Comparison of ENCODE assay signal across 13 cellular contexts in genomic region chr18:59902993-59903610, GRCh38. TPM values are rescaled to one million over a fixed set of nuclear protein-coding genes. Genes with fewer than 3 reads are reported as not detected.
DNase-seq lines count a peak whose midpoint lies in the region; ATAC-seq and TF ChIP-seq lines count a peak whose summit lies in the region.
"Had no signal": no experiment of that assay in that cellular context is flagged by ENCODE, and none has a peak within 500 bp of the region (broad histone marks: within the 10 kb centered on the region; RNA-seq: fewer than 3 reads in every experiment).

No MANE protein-coding gene starts in this region.

- H3K9ac ChIP-seq in HUES48 (ENCODE audit: low read depth, low read length) = no peak overlapping the region

- no peak for TF ChIP-seq EP300 in upper lobe of left lung (IDR thresholded peaks at IDR 0.05)

- TF ChIP-seq CTCF in natural killer cell (IDR thresholded peaks at IDR 0.05) (no peak), upper lobe of left lung (IDR thresholded peaks at IDR 0.05) (no peak)

- H3K27ac Mint-ChIP-seq in activated CD4-positive, alpha-beta T cell treated with anti-CD3 and anti-CD28 coated beads for 36 hours = peak overlapping the region; percentile 90
- H3K27ac Mint-ChIP-seq in activated naive CD8-positive, alpha-beta T cell = peak overlapping the region; percentile 67
- H3K27ac Mint-ChIP-seq in natural killer cell = peak overlapping the region; percentile 90 to 98

- intact Hi-C loops in activated CD4-positive, alpha-beta T cell treated with anti-CD3 and anti-CD28 coated beads for 36 hours (cut with DNase I, micrococcal nuclease) = loop anchor here (1.0 to 10.0 kb wide), 5 partner anchors 24 to 1228 kb away; partner anchors contain the start of genes LMAN1 (in 1 of the 2), MALT1 (in 1 of the 2) and SEC11C (in 1 of the 2)
- intact Hi-C loops in natural killer cell (cut with micrococcal nuclease) = no loop called here

- POLR2A ChIA-PET in activated CD4-positive, alpha-beta T cell treated with anti-CD3 and anti-CD28 coated beads for 36 hours (lab: Charles Lee) = interaction anchor here (0.7 to 4.2 kb wide), 4 partner anchors 18 to 56 kb away, joined by 3 to 35 read pairs (median 13); no protein-coding TSS in a partner anchor

- H3K27ac ChIP-seq in HUES48 (ENCODE audit: low read depth, low read length) (no peak overlapping the region), upper lobe of left lung (no peak overlapping the region)
- H3K27ac ChIP-seq: esophagus muscularis mucosa, right lobe of liver, thyroid gland had no signal

- H3K4me1 ChIP-seq in HUES48 (ENCODE audit: control insufficient read depth, insufficient read depth, low read length) (peaks cover 51% of the 10 kb centered on the region), upper lobe of left lung (peaks cover 16 to 45% (median 19%) of the 10 kb centered on the region in 4 donors)

- no peak for ATAC-seq in activated CD4-positive, alpha-beta T cell treated with anti-CD3 and anti-CD28 coated beads for 36 hours
- ATAC-seq in natural killer cell (no peak), upper lobe of left lung (ENCODE audit: low FRiP score in 2 of 2) (no peak)
- ATAC-seq: right lobe of liver had no signal

- no peak for TF ChIP-seq POLR2A in upper lobe of left lung (IDR thresholded peaks at IDR 0.05)

- peak overlapping the region; percentile 86 for H3K4me3 Mint-ChIP-seq in activated CD4-positive, alpha-beta T cell treated with anti-CD3 and anti-CD28 coated beads for 36 hours
- peak overlapping the region; percentile 97 for H3K4me3 Mint-ChIP-seq in activated naive CD8-positive, alpha-beta T cell
- H3K4me3 Mint-ChIP-seq in natural killer cell = peak overlapping the region; percentile 97

- no peaks in the 10 kb centered on the region for H3K9me3 Mint-ChIP-seq in activated CD4-positive, alpha-beta T cell treated with anti-CD3 and anti-CD28 coated beads for 36 hours (ENCODE audit: low read depth)
- no peaks in the 10 kb centered on the region for H3K9me3 Mint-ChIP-seq in activated naive CD8-positive, alpha-beta T cell (ENCODE audit: low read depth)
- no peaks in the 10 kb centered on the region for H3K9me3 Mint-ChIP-seq in natural killer cell

- H3K36me3 ChIP-seq in HUES48 (ENCODE audit: control insufficient read depth, insufficient read depth, low read length) (peaks cover 29% of the 10 kb centered on the region), upper lobe of left lung (peaks cover 0 to 5% (median 0%) of the 10 kb centered on the region in 4 donors)
- H3K36me3 ChIP-seq: esophagus muscularis mucosa, right lobe of liver, thyroid gland had no signal

- H3K36me3 Mint-ChIP-seq in activated CD4-positive, alpha-beta T cell treated with anti-CD3 and anti-CD28 coated beads for 36 hours (ENCODE audit: low read depth) = peaks cover 46% of the 10 kb centered on the region
- H3K36me3 Mint-ChIP-seq in activated naive CD8-positive, alpha-beta T cell = peaks cover 18% of the 10 kb centered on the region
- H3K36me3 Mint-ChIP-seq in natural killer cell = peaks cover 12% of the 10 kb centered on the region

- H3K27me3 ChIP-seq in HUES48 (ENCODE audit: control insufficient read depth, insufficient read depth, low read length) (0 out of 2 replicates have a peak, but pooled peaks cover 2% of the 10 kb centered on the region), upper lobe of left lung (no peaks in the 10 kb centered on the region)
- H3K27me3 ChIP-seq: right lobe of liver, thyroid gland had no signal

- WGBS in upper lobe of left lung, 2 donors = 91 to 96% methylated on average over 8 of the region's 8 CpGs

- H3K9me3 ChIP-seq in HUES48 (ENCODE audit: control insufficient read depth, insufficient read depth, low read length) = no peaks in the 10 kb centered on the region
- no peaks in the 10 kb centered on the region for H3K9me3 ChIP-seq in upper lobe of left lung
- H3K9me3 ChIP-seq: esophagus muscularis mucosa, right lobe of liver, thyroid gland had no signal

- H3K27me3 Mint-ChIP-seq in activated CD4-positive, alpha-beta T cell treated with anti-CD3 and anti-CD28 coated beads for 36 hours = no peaks in the 10 kb centered on the region
- H3K27me3 Mint-ChIP-seq in activated naive CD8-positive, alpha-beta T cell = no peaks in the 10 kb centered on the region
- no peaks in the 10 kb centered on the region for H3K27me3 Mint-ChIP-seq in natural killer cell (ENCODE audit: low read depth in 2 of 2)

- no peak for DNase-seq in activated CD4-positive, alpha-beta T cell treated with anti-CD3 and anti-CD28 coated beads for 36 hours
- DNase-seq in activated CD4-positive, alpha-beta T cell treated with anti-CD3 and anti-CD28 coated beads for 4 hours = no peak
- DNase-seq in natural killer cell (no peak), upper lobe of left lung (no peak), NCI-H187 treated with DMSO at 0.1 percent for 48 hours (lab: John Stamatoyannopoulos, UW) (no peak), Kasumi-1 (lab: John Stamatoyannopoulos, UW) (no peak)
- DNase-seq: NCI-H1930; NK-92 treated with Interleukin-12 subunit alpha and Interleukin-12 subunit beta, amount 100 ng/mL, for 24 hours; thyroid gland had no signal

- H3K4me3 ChIP-seq in HUES48 (ENCODE audit: low read depth, low read length) = peak overlapping the region; percentile 73
- no peak overlapping the region for H3K4me3 ChIP-seq in upper lobe of left lung
- H3K4me3 ChIP-seq: esophagus muscularis mucosa, right lobe of liver, thyroid gland had no signal

- peaks cover 62% of the 10 kb centered on the region for H3K4me1 Mint-ChIP-seq in activated CD4-positive, alpha-beta T cell treated with anti-CD3 and anti-CD28 coated beads for 36 hours
- peaks cover 59% of the 10 kb centered on the region for H3K4me1 Mint-ChIP-seq in activated naive CD8-positive, alpha-beta T cell (ENCODE audit: low read depth)
- H3K4me1 Mint-ChIP-seq in natural killer cell = peaks cover 71 to 72% of the 10 kb centered on the region in 2 donors

- CTCF ChIA-PET in activated CD4-positive, alpha-beta T cell treated with anti-CD3 and anti-CD28 coated beads for 36 hours (lab: Charles Lee) = no interaction called here

RNA-seq across cellular contexts. Expression of gene PMAIP1, which starts 3.3 kb away (rescaled TPM):
- 10 to 100 TPM; 58.7 to 97.2 TPM for total RNA-seq in activated CD4-positive, alpha-beta T cell treated with anti-CD3 and anti-CD28 coated beads for 36 hours
- total RNA-seq in natural killer cell (100 to 1,000 TPM; 211 to 514 (median 264) TPM), upper lobe of left lung (1 to 10 TPM in 4 of 6 donors, under 1 TPM in 1, not detected in 1; 0.67 to 5.5 (median 4.4) TPM)

Comparison
In these comparisons a context has a peak if more than half of its experiments do, and no peak if none do; other contexts are left out.
1. RNA of gene PMAIP1, which starts 3.3 kb away (total RNA-seq): 211 to 514 TPM in natural killer cell and 58.7 to 97.2 TPM in activated CD4-positive, alpha-beta T cell treated with anti-CD3 and anti-CD28 coated beads for 36 hours; 0.67 to 5.5 TPM in upper lobe of left lung; every median in the first group is over 4 times any median in the second.
2. Peak in every context shown above with its lines, with median percentiles within 50 percentile points of each other: H3K27ac Mint-ChIP-seq and H3K4me3 Mint-ChIP-seq.